ENCODE assay signal across 8 cellular contexts in the genomic region with DNA sequence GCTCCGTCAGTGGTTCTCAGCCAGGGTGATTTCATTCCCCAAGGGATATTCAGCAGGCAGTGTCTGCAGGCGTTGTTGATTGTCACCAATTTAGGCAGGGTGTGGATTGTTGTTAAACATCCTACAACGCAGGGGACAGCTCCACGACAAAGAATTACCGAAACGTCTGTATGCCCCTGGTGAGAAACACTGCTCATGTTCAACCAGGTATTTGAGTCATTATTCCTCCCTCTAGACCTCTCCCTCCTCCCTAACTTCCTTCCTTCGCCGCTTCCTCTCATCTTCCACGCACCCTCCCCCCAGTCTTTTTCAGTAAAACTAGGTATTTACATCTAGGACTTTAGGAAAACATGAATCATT. TPM values are rescaled to one million over a fixed set of nuclear protein-coding genes. Genes with fewer than 3 reads are reported as not detected.
DNase-seq lines count a peak whose midpoint lies in the region; ATAC-seq, FAIRE-seq and TF ChIP-seq lines count a peak whose summit lies in the region.

No MANE protein-coding gene starts in this region.

- dilution Hi-C loops in keratinocyte (cut with MboI; ENCODE audit: extremely low pct_ligation_motif_present, low sequenced_read_pairs): no loop called here

- H3K4me2 ChIP-seq in keratinocyte (ENCODE audit: control insufficient read depth, extremely low read depth, insufficient read depth, low read depth, low read length): peak overlapping the region; percentile 86

- H3K36me3 ChIP-seq in keratinocyte (ENCODE audit: control insufficient read depth in 2 of 2, extremely low read depth in 1 of 2, insufficient read depth in 2 of 2, low read length in 2 of 2) (no peaks in the 10 kb centered on the region), adrenal gland (replicated peaks in 1 of 2) (no peaks in the 10 kb centered on the region), suprapubic skin (no peaks in the 10 kb centered on the region)

- H3K4me1 ChIP-seq in keratinocyte (ENCODE audit: control insufficient read depth, extremely low read depth, insufficient read depth, low read length) (peaks cover 53% of the 10 kb centered on the region), adrenal gland (replicated peaks in 1 of 2) (peaks cover 20 to 72% of the 10 kb centered on the region in 2 donors), suprapubic skin (peaks cover 77% of the 10 kb centered on the region)

- no peak for DNase-seq in CD4-positive, alpha-beta T cell
- DNase-seq in HL-60 (ENCODE audit: low read depth in 1 of 2, low spot score in 1 of 2) (peak; percentile 50 to 77), keratinocyte (ENCODE audit: low read depth, low spot score) (no peak), adrenal gland (no peak), suprapubic skin (ENCODE audit: low spot score in 2 of 2) (no peak), dorsolateral prefrontal cortex (no peak)
- no peak for DNase-seq in activated CD4-positive, alpha-beta T cell treated with anti-CD3 and anti-CD28 coated beads, Interleukin-2, amount 10 ng/mL, durations not matched to agents 7 days and 5 days
- DNase-seq in activated CD4-positive, CD25-positive, alpha-beta regulatory T cell (lab: John Stamatoyannopoulos, UW): no peak

- H3K36me3 Mint-ChIP-seq in CD4-positive, alpha-beta T cell (ENCODE audit: low read depth): peaks cover 31% of the 10 kb centered on the region
- H3K36me3 Mint-ChIP-seq in activated CD4-positive, alpha-beta T cell treated with anti-CD3 and anti-CD28 coated beads, Interleukin-2, amount 10 ng/mL, durations not matched to agents 7 days and 5 days (ENCODE audit: low read depth): peaks cover 43% of the 10 kb centered on the region

- no peak overlapping the region for H3K4me3 ChIP-seq in HL-60 (replicated peaks; ENCODE audit: insufficient read depth, low read length)
- H3K4me3 ChIP-seq in keratinocyte (ENCODE audit: control insufficient read depth in 2 of 3, extremely low read depth in 1 of 3, insufficient read depth in 2 of 3, low read depth in 1 of 3, low read length in 3 of 3): peak overlapping the region in 2 of 3 experiments; percentile 16 to 20
- no peak overlapping the region for H3K4me3 ChIP-seq in adrenal gland
- H3K4me3 ChIP-seq in suprapubic skin: no peak overlapping the region
- H3K4me3 ChIP-seq in dorsolateral prefrontal cortex: peak overlapping the region in 1 of 59 donors; percentile 4

- CTCF ChIA-PET in CD4-positive, alpha-beta T cell (lab: Charles Lee): interaction anchor here (1.2 to 1.6 kb wide), 2 partner anchors 13 to 49 kb away, joined by 3 to 5 read pairs; no protein-coding TSS in a partner anchor
- CTCF ChIA-PET in activated CD4-positive, alpha-beta T cell treated with anti-CD3 and anti-CD28 coated beads, Interleukin-2, amount 10 ng/mL, durations not matched to agents 7 days and 5 days (lab: Charles Lee): no interaction called here

- peak; percentile 27 for ATAC-seq in CD4-positive, alpha-beta T cell (ENCODE audit: poor library complexity)

- H2AFZ ChIP-seq in keratinocyte (ENCODE audit: control insufficient read depth, low read length): no peak overlapping the region

- no peaks in the 10 kb centered on the region for H3K9me3 Mint-ChIP-seq in CD4-positive, alpha-beta T cell
- H3K9me3 Mint-ChIP-seq in activated CD4-positive, alpha-beta T cell treated with anti-CD3 and anti-CD28 coated beads, Interleukin-2, amount 10 ng/mL, durations not matched to agents 7 days and 5 days: peaks cover 2% of the 10 kb centered on the region

- H3K4me1 Mint-ChIP-seq in CD4-positive, alpha-beta T cell (ENCODE audit: low read depth): peaks cover 92% of the 10 kb centered on the region
- H3K4me1 Mint-ChIP-seq in activated CD4-positive, alpha-beta T cell treated with anti-CD3 and anti-CD28 coated beads, Interleukin-2, amount 10 ng/mL, durations not matched to agents 7 days and 5 days: peaks cover 92% of the 10 kb centered on the region

- H3K27me3 ChIP-seq in CD4-positive, alpha-beta T cell (ENCODE audit: control insufficient read depth, insufficient read depth, low read length): no peaks in the 10 kb centered on the region
- no peaks in the 10 kb centered on the region for H3K27me3 ChIP-seq in HL-60 (ENCODE audit: insufficient read depth, poor library complexity, severe bottlenecking)
- no peaks in the 10 kb centered on the region for H3K27me3 ChIP-seq in keratinocyte (ENCODE audit: control insufficient read depth, extremely low read depth, insufficient read depth, low read length)
- H3K27me3 ChIP-seq in adrenal gland: no peaks in the 10 kb centered on the region
- no peaks in the 10 kb centered on the region for H3K27me3 ChIP-seq in suprapubic skin
- H3K27me3 ChIP-seq in dorsolateral prefrontal cortex: no peaks in the 10 kb centered on the region

- no peak for TF ChIP-seq EP300 in suprapubic skin (IDR thresholded peaks at IDR 0.05)

- H3K27ac ChIP-seq in CD4-positive, alpha-beta T cell (ENCODE audit: low read depth, low read length): peak overlapping the region; percentile 52
- H3K27ac ChIP-seq in HL-60 (replicated peaks): peak overlapping the region; percentile 97
- peak overlapping the region; percentile 89 for H3K27ac ChIP-seq in keratinocyte (ENCODE audit: control insufficient read depth, insufficient read depth, low read length)
- H3K27ac ChIP-seq in adrenal gland: no peak overlapping the region
- H3K27ac ChIP-seq in suprapubic skin: no peak overlapping the region
- H3K27ac ChIP-seq in dorsolateral prefrontal cortex: peak overlapping the region in 2 of 59 donors; percentile 22

- WGBS in adrenal gland, 4 donors: 49 to 68% (median 59%) methylated on average over 9 of the region's 9 CpGs
- WGBS in suprapubic skin: 21% methylated on average over 9 of the region's 9 CpGs

- H3K27ac Mint-ChIP-seq in CD4-positive, alpha-beta T cell: peak overlapping the region; percentile 98
- H3K27ac Mint-ChIP-seq in activated CD4-positive, alpha-beta T cell treated with anti-CD3 and anti-CD28 coated beads, Interleukin-2, amount 10 ng/mL, durations not matched to agents 7 days and 5 days: peak overlapping the region; percentile 93

- TF ChIP-seq POLR2A in adrenal gland (IDR thresholded peaks at IDR 0.05) (no peak), suprapubic skin (IDR thresholded peaks at IDR 0.05) (no peak)

- peak overlapping the region; percentile 88 for H3K4me3 Mint-ChIP-seq in CD4-positive, alpha-beta T cell
- peak overlapping the region; percentile 73 for H3K4me3 Mint-ChIP-seq in activated CD4-positive, alpha-beta T cell treated with anti-CD3 and anti-CD28 coated beads, Interleukin-2, amount 10 ng/mL, durations not matched to agents 7 days and 5 days

- H3K27me3 Mint-ChIP-seq in CD4-positive, alpha-beta T cell: no peaks in the 10 kb centered on the region
- H3K27me3 Mint-ChIP-seq in activated CD4-positive, alpha-beta T cell treated with anti-CD3 and anti-CD28 coated beads, Interleukin-2, amount 10 ng/mL, durations not matched to agents 7 days and 5 days: no peaks in the 10 kb centered on the region

- no peak for TF ChIP-seq CTCF in CD4-positive, alpha-beta T cell (IDR thresholded peaks at IDR 0.05)
- TF ChIP-seq CTCF in HL-60 (IDR thresholded peaks at IDR 0.05; ENCODE audit: insufficient read depth, low read length): no peak
- no peak for TF ChIP-seq CTCF in keratinocyte (optimal IDR thresholded peaks at IDR 0.05 in 1 of 3, IDR thresholded peaks at IDR 0.05 in 1 of 3, conservative IDR thresholded peaks at IDR 0.05 in 1 of 3; ENCODE audit: extremely low read depth in 1 of 3, insufficient read depth in 2 of 3, low read length in 3 of 3)
- TF ChIP-seq CTCF in adrenal gland (IDR thresholded peaks at IDR 0.05): no peak
- no peak for TF ChIP-seq CTCF in suprapubic skin (IDR thresholded peaks at IDR 0.05)
- TF ChIP-seq CTCF in dorsolateral prefrontal cortex (IDR thresholded peaks at IDR 0.05 in 54 of 56, conservative IDR thresholded peaks at IDR 0.05 in 2 of 56; ENCODE audit: low read depth in 1 of 56, partially characterized antibody in 56 of 56): no peak

- peak overlapping the region; percentile 18 for H3K9ac ChIP-seq in keratinocyte (ENCODE audit: control insufficient read depth, extremely low read depth, insufficient read depth, low read length)

- peaks cover 2% of the 10 kb centered on the region for H4K20me1 ChIP-seq in keratinocyte (ENCODE audit: control insufficient read depth, extremely low read depth, insufficient read depth, low read length)

- no peaks in the 10 kb centered on the region for H3K9me1 ChIP-seq in keratinocyte (ENCODE audit: control insufficient read depth, extremely low read depth, insufficient read depth, low read length)

- POLR2A ChIA-PET in CD4-positive, alpha-beta T cell (lab: Charles Lee): interaction anchor here (0.7 to 6.3 kb wide), 14 partner anchors 9 to 219 kb away, joined by 3 to 58 read pairs (median 4); a partner anchor contains a TSS
- POLR2A ChIA-PET in activated CD4-positive, alpha-beta T cell treated with anti-CD3 and anti-CD28 coated beads, Interleukin-2, amount 10 ng/mL, durations not matched to agents 7 days and 5 days (lab: Charles Lee): interaction anchor here (0.7 kb wide), 1 partner anchor 61 kb away, joined by 3 read pairs; no protein-coding TSS in a partner anchor

- no peaks in the 10 kb centered on the region for H3K9me3 ChIP-seq in CD4-positive, alpha-beta T cell (ENCODE audit: control insufficient read depth, low read length)
- H3K9me3 ChIP-seq in keratinocyte (ENCODE audit: control insufficient read depth, low read depth, low read length) (no peaks in the 10 kb centered on the region), adrenal gland (replicated peaks in 1 of 3) (no peaks in the 10 kb centered on the region), suprapubic skin (no peaks in the 10 kb centered on the region)

- no peak for FAIRE-seq in keratinocyte (lab: Jason Lieb, UNC)

- intact Hi-C loops in CD4-positive, alpha-beta T cell (cut with DNase I, micrococcal nuclease): loop anchor here (5.0 kb wide), 4 partner anchors 42 to 302 kb away; no protein-coding TSS in a partner anchor
- intact Hi-C loops in adrenal gland (cut with DNase I): no loop called here
- intact Hi-C loops in dorsolateral prefrontal cortex (cut with DNase I): no loop called here

- peaks cover 75% of the 10 kb centered on the region for H3K79me2 ChIP-seq in keratinocyte (ENCODE audit: control insufficient read depth, insufficient read depth, low read length)

RNA-seq across cellular contexts. Expression of a gene that starts 50.8 kb away (rescaled TPM):
- 10 to 100 TPM; 92.1 to 92.3 TPM for total RNA-seq in CD4-positive, alpha-beta T cell
- 10 to 100 TPM; 73.3 to 84.1 TPM for total RNA-seq in activated CD4-positive, alpha-beta T cell treated with anti-CD3 and anti-CD28 coated beads, Interleukin-2, amount 10 ng/mL, durations not matched to agents 7 days and 5 days
- 24.2 to 54.8 TPM (median 31.4 TPM) in 3 replicates for polyA plus RNA-seq in keratinocyte
- 42.3 TPM for polyA plus RNA-seq in keratinocyte (2011; ENCODE audit: low read depth)
- 34.1 and 49.8 TPM in 2 replicates for polyA plus RNA-seq in keratinocyte (2011; cell fraction: cytosol; rRNA removed)
- 21.5 and 21.6 TPM in 2 replicates for polyA plus RNA-seq in keratinocyte (2011; cell fraction: nucleus; rRNA removed)
- polyA plus RNA-seq in keratinocyte (2012; ENCODE audit: low replicate concordance): 20.0 and 50.3 TPM in 2 replicates
- 17.3 to 43.2 TPM (median 22.0 TPM) in 3 replicates for polyA minus RNA-seq in keratinocyte
- polyA minus RNA-seq in keratinocyte (2011; cell fraction: cytosol; rRNA and poly(A)+ RNA removed): 32.8 TPM
- 16.5 and 19.8 TPM in 2 replicates for polyA minus RNA-seq in keratinocyte (2011; cell fraction: nucleus; rRNA and poly(A)+ RNA removed)
- 10 to 100 TPM; 29.8 to 56.0 (median 43.4) TPM for total RNA-seq in adrenal gland
- 10 to 100 TPM; 13.7 to 20.5 (median 18.2) TPM for polyA plus RNA-seq in adrenal gland
- 10 to 100 TPM; 40.1 to 59.4 (median 49.2) TPM for total RNA-seq in suprapubic skin
- total RNA-seq in dorsolateral prefrontal cortex: 10 to 100 TPM; 22.2 to 89.9 (median 58.4) TPM

Comparison
In these comparisons a context has a peak if more than half of its experiments do, and no peak if none do; other contexts are left out.
1. DNase-seq: peak in HL-60 (2 of 2); none in CD4-positive, alpha-beta T cell (0 of 10), activated CD4-positive, alpha-beta T cell treated with anti-CD3 and anti-CD28 coated beads, Interleukin-2, amount 10 ng/mL, durations not matched to agents 7 days and 5 days (single experiment), keratinocyte (single experiment), adrenal gland (0 of 7), activated CD4-positive, CD25-positive, alpha-beta regulatory T cell (0 of 4), suprapubic skin (0 of 2) and dorsolateral prefrontal cortex (0 of 10).
2. H3K27ac ChIP-seq: peak in CD4-positive, alpha-beta T cell (single experiment), HL-60 (single experiment) and keratinocyte (single experiment); none in adrenal gland (0 of 5) and suprapubic skin (single experiment).
3. H3K4me3 ChIP-seq: peak in keratinocyte (2 of 3); none in HL-60 (single experiment), adrenal gland (0 of 4) and suprapubic skin (single experiment).
4. intact Hi-C loops: an anchor here in CD4-positive, alpha-beta T cell (5.0 kb wide); none called in adrenal gland and dorsolateral prefrontal cortex.